Comparison of ENCODE assay signal across 21 cellular contexts in the genomic region with DNA sequence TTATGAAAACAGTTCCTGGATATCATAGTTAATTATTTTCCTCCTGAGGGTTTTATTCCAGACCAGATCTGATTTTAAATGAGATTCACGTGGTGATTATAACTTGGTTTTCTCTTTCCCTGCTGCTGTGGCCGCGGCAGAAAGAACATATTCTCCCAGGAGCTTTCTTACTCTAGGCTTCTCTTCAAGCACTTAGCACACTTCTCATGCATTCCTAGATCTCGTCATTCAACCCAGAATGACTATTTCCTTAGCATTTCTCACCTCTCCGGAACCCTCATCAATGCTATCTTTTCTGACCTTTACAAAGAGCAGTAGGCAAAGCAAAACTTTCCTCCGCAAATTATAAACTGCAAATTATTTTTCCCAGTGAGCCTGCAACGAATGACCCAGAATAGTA.
"Had no signal": no experiment of that assay in that cellular context is flagged by ENCODE, and none has a peak within 500 bp of the region (broad histone marks: within the 10 kb centered on the region; RNA-seq: fewer than 3 reads in every experiment).

No MANE protein-coding gene starts in this region.

- H3K4me1 ChIP-seq: parathyroid adenoma, prostate gland, sigmoid colon, transverse colon had no signal

- H3K36me3 ChIP-seq: prostate gland, sigmoid colon, thoracic aorta, transverse colon had no signal

- H3K4me3 Mint-ChIP-seq: immature natural killer cell; naive thymus-derived CD4-positive, alpha-beta T cell; nephron progenitor cell; stimulated activated naive B cell treated with anti-CD40 and anti-IgM and Interleukin-4, amounts not matched to agents 10 μg/mL and 1 μg/mL and 100 μg/mL, for 72 hours; stimulated activated naive CD8-positive, alpha-beta T cell treated with anti-CD3 and anti-CD28 coated beads, Interleukin-15, amount 100 ng/mL, for 72 hours had no signal

- H3K9me3 ChIP-seq: prostate gland, sigmoid colon, thoracic aorta, transverse colon had no signal

- H3K4me3 ChIP-seq: dorsolateral prefrontal cortex, prostate gland, sigmoid colon, skin epidermis, thoracic aorta, transverse colon had no signal

- H3K9me3 Mint-ChIP-seq: immature natural killer cell; naive thymus-derived CD4-positive, alpha-beta T cell; nephron progenitor cell; stimulated activated naive B cell treated with anti-CD40 and anti-IgM and Interleukin-4, amounts not matched to agents 10 μg/mL and 1 μg/mL and 100 μg/mL, for 72 hours; stimulated activated naive CD8-positive, alpha-beta T cell treated with anti-CD3 and anti-CD28 coated beads, Interleukin-15, amount 100 ng/mL, for 72 hours had no signal

- H3K27ac ChIP-seq: dorsolateral prefrontal cortex, foreskin keratinocyte, parathyroid adenoma, prostate gland, sigmoid colon, skin epidermis, thoracic aorta, transverse colon had no signal

- H3K36me3 Mint-ChIP-seq: immature natural killer cell; naive thymus-derived CD4-positive, alpha-beta T cell; stimulated activated naive B cell treated with anti-CD40 and anti-IgM and Interleukin-4, amounts not matched to agents 10 μg/mL and 1 μg/mL and 100 μg/mL, for 72 hours had no signal

- H3K27ac Mint-ChIP-seq: immature natural killer cell; nephron progenitor cell; stimulated activated naive B cell treated with anti-CD40 and anti-IgM and Interleukin-4, amounts not matched to agents 10 μg/mL and 1 μg/mL and 100 μg/mL, for 72 hours; stimulated activated naive CD8-positive, alpha-beta T cell treated with anti-CD3 and anti-CD28 coated beads, Interleukin-15, amount 100 ng/mL, for 72 hours had no signal

- H3K9ac ChIP-seq: parathyroid adenoma had no signal

- DNase-seq: cortex of kidney; dorsolateral prefrontal cortex; effector CD8-positive, alpha-beta T cell; foreskin keratinocyte; immature natural killer cell; left cardiac atrium; left ventricle myocardium superior; naive thymus-derived CD4-positive, alpha-beta T cell; nephron progenitor cell; sigmoid colon; stimulated activated CD4-positive, alpha-beta T cell treated with anti-CD3 and anti-CD28 coated beads, Interleukin-2, amount 100 ng/mL, for 24 hours; stimulated activated CD4-positive, alpha-beta T cell treated with anti-CD3 and anti-CD28 coated beads, Interleukin-4, amount 100 ng/mL, for 4 hours; stimulated activated naive B cell treated with anti-CD40 and anti-IgM and Interleukin-4, amounts not matched to agents 10 μg/mL and 1 μg/mL and 100 μg/mL, for 72 hours; stimulated activated naive CD8-positive, alpha-beta T cell treated with anti-CD3 and anti-CD28 coated beads, Interleukin-15, amount 100 ng/mL, for 72 hours; substantia nigra; transverse colon had no signal

- H3K4me1 Mint-ChIP-seq: nephron progenitor cell; stimulated activated naive B cell treated with anti-CD40 and anti-IgM and Interleukin-4, amounts not matched to agents 10 μg/mL and 1 μg/mL and 100 μg/mL, for 72 hours had no signal

- H3K27me3 Mint-ChIP-seq: stimulated activated naive CD8-positive, alpha-beta T cell treated with anti-CD3 and anti-CD28 coated beads, Interleukin-15, amount 100 ng/mL, for 72 hours had no signal

- H3K27me3 ChIP-seq: foreskin keratinocyte, sigmoid colon, transverse colon had no signal

- ATAC-seq: esophagus mucosa; foreskin keratinocyte; left cardiac atrium; left ventricle myocardium superior; naive thymus-derived CD4-positive, alpha-beta T cell; stimulated activated naive B cell treated with anti-CD40 and anti-IgM and Interleukin-4, amounts not matched to agents 10 μg/mL and 1 μg/mL and 100 μg/mL, for 72 hours; stimulated activated naive CD8-positive, alpha-beta T cell treated with anti-CD3 and anti-CD28 coated beads, Interleukin-15, amount 100 ng/mL, for 72 hours had no signal

- H3K79me2 ChIP-seq: parathyroid adenoma had no signal
